Comparison of ENCODE assay signal across 2 cellular contexts in genomic region chr3:124635169-124635539, GRCh38.
TF ChIP-seq lines count a peak whose summit lies in the region.

No MANE protein-coding gene starts in this region.

TF ChIP-seq in WTC11, 78 proteins besides CTCF, POLR2A, EP300 and RAD21 (continued from another document):
- TF ChIP-seq ZMAT4 (CRISPR knock-in tag; IDR thresholded peaks at IDR 0.05) (no peak), TEAD4 (CRISPR knock-in tag; IDR thresholded peaks at IDR 0.05) (no peak)
- TF ChIP-seq, protein P1, sequence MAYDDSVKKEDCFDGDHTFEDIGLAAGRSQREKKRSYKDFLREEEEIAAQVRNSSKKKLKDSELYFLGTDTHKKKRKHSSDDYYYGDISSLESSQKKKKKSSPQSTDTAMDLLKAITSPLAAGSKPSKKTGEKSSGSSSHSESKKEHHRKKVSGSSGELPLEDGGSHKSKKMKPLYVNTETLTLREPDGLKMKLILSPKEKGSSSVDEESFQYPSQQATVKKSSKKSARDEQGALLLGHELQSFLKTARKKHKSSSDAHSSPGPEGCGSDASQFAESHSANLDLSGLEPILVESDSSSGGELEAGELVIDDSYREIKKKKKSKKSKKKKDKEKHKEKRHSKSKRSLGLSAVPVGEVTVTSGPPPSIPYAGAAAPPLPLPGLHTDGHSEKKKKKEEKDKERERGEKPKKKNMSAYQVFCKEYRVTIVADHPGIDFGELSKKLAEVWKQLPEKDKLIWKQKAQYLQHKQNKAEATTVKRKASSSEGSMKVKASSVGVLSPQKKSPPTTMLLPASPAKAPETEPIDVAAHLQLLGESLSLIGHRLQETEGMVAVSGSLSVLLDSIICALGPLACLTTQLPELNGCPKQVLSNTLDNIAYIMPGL (CRISPR knock-in tag; IDR thresholded peaks at IDR 0.05) = no peak
TF ChIP-seq in WTC11: peak in this region for 0.

TF ChIP-seq in liver, 16 proteins besides CTCF, POLR2A, EP300 and RAD21 (continued from another document):
- TF ChIP-seq REST (IDR thresholded peaks at IDR 0.05) = peak; percentile 47
- peak in 1 of 2 donors; percentile 66 for TF ChIP-seq JUND (IDR thresholded peaks at IDR 0.05)
- TF ChIP-seq EGR1 (IDR thresholded peaks at IDR 0.05; ENCODE audit: low read depth in 2 of 2) = peak in 1 of 2 donors; percentile 8
- no peak for TF ChIP-seq HNF4G (IDR thresholded peaks at IDR 0.05)
- TF ChIP-seq YY1 (IDR thresholded peaks at IDR 0.05) = peak; percentile 94
- TF ChIP-seq ZBTB33 (IDR thresholded peaks at IDR 0.05) = peak; percentile 19
- peak; percentile 90 for TF ChIP-seq FOXA1 (IDR thresholded peaks at IDR 0.05)
